In genomic region chr15:93243573-93243972, GRCh38 we compare ENCODE assay signal across 22 cellular contexts.
"Had no signal": no experiment of that assay in that cellular context is flagged by ENCODE, and none has a peak within 500 bp of the region (broad histone marks: within the 10 kb centered on the region; RNA-seq: fewer than 3 reads in every experiment).

No MANE protein-coding gene starts in this region.

- H3K4me2 ChIP-seq: KMS-11, SK-N-SH had no signal

- H3K27ac ChIP-seq: KMS-11, RWPE1 had no signal

- ATAC-seq: K562, Panc1, PC-3 had no signal

- H3K9me3 ChIP-seq: SK-N-SH had no signal

- DNase-seq: Kasumi-1, MM.1S, NCI-H1092 treated with DMSO at 0.1 percent for 48 hours, NCI-H1436, NCI-H187, NCI-H2029, NCI-H2081 treated with DMSO at 0.1 percent for 48 hours, NCI-H2171, NCI-H226, NCI-H446, NCI-H510A, NCI-H524 treated with DMSO at 0.1 percent for 48 hours, NCI-H69, NCI-H774, PC-3, SHP77, SK-N-SH, SW 1271 had no signal

- H3K9ac ChIP-seq: KMS-11, SK-N-SH had no signal

- H3K4me3 ChIP-seq: K562 had no signal

- FAIRE-seq: K562 had no signal
